In genomic region chr12:116480210-116480818, GRCh38 we compare ENCODE assay signal across 18 cellular contexts.
"Had no signal": no experiment of that assay in that cellular context is flagged by ENCODE, and none has a peak within 500 bp of the region (broad histone marks: within the 10 kb centered on the region; RNA-seq: fewer than 3 reads in every experiment).

No MANE protein-coding gene starts in this region.

- H3K4me1 ChIP-seq: ascending aorta, gastroesophageal sphincter, thyroid gland had no signal

- DNase-seq: activated CD4-positive, alpha-beta T cell treated with anti-CD3 and anti-CD28 coated beads for 48 hours; activated naive CD4-positive, alpha-beta T cell treated with Interleukin-2 at 50 U/mL for 16 hours; activated T-cell treated with anti-CD3 and anti-CD28 coated beads for 4 hours; dermis blood vessel endothelial cell; effector memory CD8-positive, alpha-beta T cell; heart right ventricle; left colon; midbrain; retina; thyroid gland had no signal

- H3K4me3 ChIP-seq: ascending aorta, gastroesophageal sphincter, heart right ventricle, lung, thyroid gland had no signal

- ATAC-seq: activated T-helper 17 cell treated with anti-CD3 and anti-CD28 coated beads, Interleukin-2, amount 50 U/mL, for 72 hours; effector memory CD8-positive, alpha-beta T cell; gastroesophageal sphincter; heart right ventricle; left colon; stimulated activated effector memory CD8-positive, alpha-beta T cell treated with anti-CD3 and anti-CD28 coated beads, Interleukin-12 subunit alpha, Interleukin-12 subunit beta, amount 100 ng/mL, for 72 hours had no signal

- H3K27ac ChIP-seq: ascending aorta, epithelial cell of prostate, gastroesophageal sphincter, heart right ventricle, neutrophil, thyroid gland, WERI-Rb-1 had no signal

- H3K27me3 ChIP-seq: ascending aorta, gastroesophageal sphincter, neutrophil, thyroid gland had no signal

- H3K36me3 ChIP-seq: ascending aorta, gastroesophageal sphincter, heart right ventricle, neutrophil, thyroid gland, WERI-Rb-1 had no signal

- H3K9me3 ChIP-seq: neutrophil, thyroid gland had no signal
